1 cellular context compared by ENCODE assay signal in genomic region chr5:163718256-163718655, GRCh38.
TF ChIP-seq lines count a peak whose summit lies in the region.

No MANE protein-coding gene starts in this region.

TF ChIP-seq in H1, 55 proteins besides CTCF, POLR2A, EP300 and RAD21:
- TF ChIP-seq RXRA (IDR thresholded peaks at IDR 0.05; ENCODE audit: insufficient read depth, low read depth, low read length) = no peak
- TF ChIP-seq MAX (IDR thresholded peaks at IDR 0.05) = no peak
- no peak for TF ChIP-seq TAF7 (optimal IDR thresholded peaks at IDR 0.05; ENCODE audit: borderline replicate concordance, low read depth, low read length)
- no peak for TF ChIP-seq PHF8 (conservative IDR thresholded peaks at IDR 0.05; ENCODE audit: low read depth, low read length)
- no peak for TF ChIP-seq KDM1A (IDR thresholded peaks at IDR 0.05; ENCODE audit: borderline replicate concordance, low read length)
- no peak for TF ChIP-seq RNF2 (IDR thresholded peaks at IDR 0.05; ENCODE audit: borderline replicate concordance, low read depth, low read length, missing control alignments, poor library complexity, severe bottlenecking)
- TF ChIP-seq TEAD4 (IDR thresholded peaks at IDR 0.05; ENCODE audit: low read depth, low read length) = no peak
- TF ChIP-seq CEBPB (IDR thresholded peaks at IDR 0.05; ENCODE audit: low read depth, low read length) = no peak
- no peak for TF ChIP-seq E2F6 (IDR thresholded peaks at IDR 0.05)
- TF ChIP-seq GTF2F1 (IDR thresholded peaks at IDR 0.05; ENCODE audit: borderline replicate concordance, low read depth, low read length) = no peak
- TF ChIP-seq TCF12 (IDR thresholded peaks at IDR 0.05; ENCODE audit: low read depth, low read length) = no peak
- TF ChIP-seq ATF2 (IDR thresholded peaks at IDR 0.05; ENCODE audit: low read length) = no peak
- no peak for TF ChIP-seq BCL11A (IDR thresholded peaks at IDR 0.05; ENCODE audit: low read depth in 2 of 2, low read length in 2 of 2)
- no peak for TF ChIP-seq JUND (IDR thresholded peaks at IDR 0.05; ENCODE audit: low read length)
